22 cellular contexts compared by ENCODE assay signal in genomic region chr3:1527780-1528179, GRCh38.
"Had no signal": no experiment of that assay in that cellular context is flagged by ENCODE, and none has a peak within 500 bp of the region (broad histone marks: within the 10 kb centered on the region; RNA-seq: fewer than 3 reads in every experiment).

No MANE protein-coding gene starts in this region.

- H3K27ac ChIP-seq: RWPE1 had no signal

- H3K4me3 ChIP-seq: MG63 had no signal

- H3K36me3 ChIP-seq: MG63 had no signal

- H3K9me3 ChIP-seq: MG63 had no signal

- H3K27me3 ChIP-seq: MG63 had no signal

- DNase-seq: IMR-90; Karpas-422; KG1; MG63; NCI-H1092 treated with DMSO at 0.1 percent for 48 hours; NCI-H1436; NCI-H187; NCI-H2029; NCI-H2081 treated with DMSO at 0.1 percent for 48 hours; NCI-H2171; NCI-H226; NCI-H446; NCI-H510A; NCI-H524 treated with DMSO at 0.1 percent for 48 hours; NCI-H69; NCI-H774; NK-92 treated with Interleukin-12 subunit alpha and Interleukin-12 subunit beta, amount 100 ng/mL, for 24 hours; PC-3; SHP77; SW 1271; T-cell had no signal
